ENCODE assay signal across 15 cellular contexts in genomic region chr5:173477320-173478055, GRCh38.
DNase-seq lines count a peak whose midpoint lies in the region; ATAC-seq and TF ChIP-seq lines count a peak whose summit lies in the region.
"Had no signal": no experiment of that assay in that cellular context is flagged by ENCODE, and none has a peak within 500 bp of the region (broad histone marks: within the 10 kb centered on the region; RNA-seq: fewer than 3 reads in every experiment).

No MANE protein-coding gene starts in this region.

- ATAC-seq in GM19467 (IDR thresholded peaks at IDR 0.05; ENCODE audit: unreplicated experiment), result no peak
- ATAC-seq in GM21529 (IDR thresholded peaks at IDR 0.05; ENCODE audit: unreplicated experiment), result no peak

- H3K36me3 ChIP-seq in rectal smooth muscle tissue (ENCODE audit: control insufficient read depth, insufficient read depth, low read length), result no peaks in the 10 kb centered on the region
- H3K36me3 ChIP-seq: BE2C, thyroid gland had no signal

- H3K27me3 ChIP-seq in rectal smooth muscle tissue (ENCODE audit: control insufficient read depth, insufficient read depth, low read length), result no peaks in the 10 kb centered on the region
- H3K27me3 ChIP-seq: thyroid gland had no signal

- H3K9ac ChIP-seq in rectal smooth muscle tissue (ENCODE audit: low read length), result no peak overlapping the region

- peaks cover 20% of the 10 kb centered on the region for H3K4me1 ChIP-seq in rectal smooth muscle tissue (ENCODE audit: control insufficient read depth, insufficient read depth, low read length)
- H3K4me1 ChIP-seq: BE2C had no signal

- TF ChIP-seq CTCF in AG10803 (conservative IDR thresholded peaks at IDR 0.05; ENCODE audit: low read length), result no peak
- TF ChIP-seq CTCF in fibroblast of the aortic adventitia (IDR thresholded peaks at IDR 0.05; ENCODE audit: insufficient read depth, low read length), result no peak

- peak; percentile 90 for DNase-seq in AG10803 (ENCODE audit: low read depth)
- DNase-seq in amniotic epithelial cell (ENCODE audit: low read depth), result peak; percentile 83
- DNase-seq in fibroblast of the aortic adventitia (ENCODE audit: low read depth), result peak; percentile 94
- DNase-seq in SW480 (ENCODE audit: low spot score), result no peak
- no peak for DNase-seq in caudate nucleus (lab: John Stamatoyannopoulos, UW)
- DNase-seq: activated CD8-positive, alpha-beta memory T cell treated with anti-CD3 and anti-CD28 coated beads for 24 hours; activated gamma-delta T cell treated with Interleukin-2 at 50 U/mL for 16 hours; BE2C; MM.1S; NCI-H2029 treated with DMSO at 0.1 percent for 48 hours; SHP77; thyroid gland had no signal

- H3K27ac ChIP-seq in rectal smooth muscle tissue (ENCODE audit: low read depth, low read length), result peak overlapping the region; percentile 73
- no peak overlapping the region for H3K27ac ChIP-seq in caudate nucleus (ENCODE audit: low read depth, low read length)
- H3K27ac ChIP-seq: thyroid gland had no signal

- H3K4me3 ChIP-seq in AG10803 (ENCODE audit: low read length), result no peak overlapping the region
- H3K4me3 ChIP-seq in fibroblast of the aortic adventitia (ENCODE audit: low read depth, low read length), result no peak overlapping the region
- H3K4me3 ChIP-seq in rectal smooth muscle tissue (ENCODE audit: low read length), result no peak overlapping the region
- H3K4me3 ChIP-seq: thyroid gland had no signal

Comparison
In these comparisons a context has a peak if more than half of its experiments do, and no peak if none do; other contexts are left out.
1. DNase-seq: peak in AG10803 (single experiment), amniotic epithelial cell (single experiment) and fibroblast of the aortic adventitia (single experiment); none in SW480 (single experiment) and caudate nucleus (0 of 61).